ENCODE assay signal across 1 cellular context in genomic region chr5:142981886-142982820, GRCh38.
TF ChIP-seq lines count a peak whose summit lies in the region.

No MANE protein-coding gene starts in this region.

TF ChIP-seq in HepG2, 621 proteins besides CTCF, POLR2A, EP300 and RAD21 (continued from another document and continues in another):
- TF ChIP-seq ARID5B (CRISPR knock-in tag; IDR thresholded peaks at IDR 0.05) (peak; percentile 91), ZNF530 (CRISPR knock-in tag; IDR thresholded peaks at IDR 0.05; ENCODE audit: low read depth) (no peak), ZNF333 (CRISPR knock-in tag; IDR thresholded peaks at IDR 0.05; ENCODE audit: borderline replicate concordance) (no peak), ZNF282 (IDR thresholded peaks at IDR 0.05; ENCODE audit: partially characterized antibody) (no peak), HES4 (CRISPR knock-in tag; IDR thresholded peaks at IDR 0.05; ENCODE audit: borderline replicate concordance) (no peak), KDM6A (CRISPR knock-in tag; IDR thresholded peaks at IDR 0.05; ENCODE audit: low read depth) (0 out of 2 replicates have a peak, but pooled peaks have one; percentile 64), SP4 (CRISPR knock-in tag; IDR thresholded peaks at IDR 0.05) (peak; percentile 36; the same call in 1 of the 2 replicates), ZNF501 (CRISPR knock-in tag; IDR thresholded peaks at IDR 0.05) (no peak; the same call in none of the 2 replicates), ZNF720 (CRISPR knock-in tag; IDR thresholded peaks at IDR 0.05) (no peak), ZNF564 (CRISPR knock-in tag; IDR thresholded peaks at IDR 0.05) (no peak), ATAD3A (CRISPR knock-in tag; IDR thresholded peaks at IDR 0.05) (no peak), NR2F6 (IDR thresholded peaks at IDR 0.05) (peak; percentile 53), NR2F6 (CRISPR knock-in tag; IDR thresholded peaks at IDR 0.05) (peak; percentile 81), ZNF691 (CRISPR knock-in tag; IDR thresholded peaks at IDR 0.05; ENCODE audit: borderline replicate concordance, low read depth) (peak; percentile 53; the same call in 1 of the 2 replicates), ZSCAN20 (CRISPR knock-in tag; IDR thresholded peaks at IDR 0.05; ENCODE audit: borderline replicate concordance) (peak; percentile 48; the same call in 1 of the 2 replicates), YEATS2 (CRISPR knock-in tag; IDR thresholded peaks at IDR 0.05; ENCODE audit: borderline replicate concordance) (no peak), CC2D1A (CRISPR knock-in tag; IDR thresholded peaks at IDR 0.05) (peak; percentile 90; the same call in 1 of the 2 replicates), RNF219 (CRISPR knock-in tag; IDR thresholded peaks at IDR 0.05) (no peak), ARID2 (CRISPR knock-in tag; IDR thresholded peaks at IDR 0.05; ENCODE audit: borderline replicate concordance) (no peak), MYNN (CRISPR knock-in tag; IDR thresholded peaks at IDR 0.05; ENCODE audit: low read depth) (no peak), MTF2 (CRISPR knock-in tag; IDR thresholded peaks at IDR 0.05; ENCODE audit: borderline replicate concordance) (no peak), ZNF724P (CRISPR knock-in tag; IDR thresholded peaks at IDR 0.05; ENCODE audit: borderline replicate concordance) (peak; percentile 65; the same call in 1 of the 2 replicates), NAIF1 (CRISPR knock-in tag; IDR thresholded peaks at IDR 0.05; ENCODE audit: borderline replicate concordance) (no peak), SALL2 (CRISPR knock-in tag; IDR thresholded peaks at IDR 0.05) (no peak), KDM1A (CRISPR knock-in tag; IDR thresholded peaks at IDR 0.05) (peak; percentile 36; the same call in 1 of the 2 replicates), ZNF142 (CRISPR knock-in tag; IDR thresholded peaks at IDR 0.05) (0 out of 2 replicates have a peak, but pooled peaks have one; percentile 7), HOXA9 (CRISPR knock-in tag; IDR thresholded peaks at IDR 0.05; ENCODE audit: borderline replicate concordance) (no peak), NRL (CRISPR knock-in tag; IDR thresholded peaks at IDR 0.05; ENCODE audit: borderline replicate concordance) (0 out of 2 replicates have a peak, but pooled peaks have one; percentile 26), ZNF800 (CRISPR knock-in tag; IDR thresholded peaks at IDR 0.05) (no peak), ZNF562 (CRISPR knock-in tag; IDR thresholded peaks at IDR 0.05; ENCODE audit: borderline replicate concordance) (no peak), TCF7 (IDR thresholded peaks at IDR 0.05; ENCODE audit: low read depth) (peak; percentile 56; the same call in 1 of the 2 replicates), ZNF678 (CRISPR knock-in tag; IDR thresholded peaks at IDR 0.05) (no peak), ATF3 (CRISPR knock-in tag; IDR thresholded peaks at IDR 0.05) (no peak), ZNF605 (CRISPR knock-in tag; IDR thresholded peaks at IDR 0.05) (peak; percentile 81), ADNP (CRISPR knock-in tag; IDR thresholded peaks at IDR 0.05) (no peak), JDP2 (CRISPR knock-in tag; IDR thresholded peaks at IDR 0.05; ENCODE audit: borderline replicate concordance) (no peak), ZUFSP (CRISPR knock-in tag; IDR thresholded peaks at IDR 0.05; ENCODE audit: borderline replicate concordance) (no peak), NR0B2 (CRISPR knock-in tag; IDR thresholded peaks at IDR 0.05) (no peak), WIZ (CRISPR knock-in tag; IDR thresholded peaks at IDR 0.05) (0 out of 2 replicates have a peak, but pooled peaks have one; percentile 22), BRF2 (CRISPR knock-in tag; IDR thresholded peaks at IDR 0.05) (no peak), POLR2AphosphoS5 (IDR thresholded peaks at IDR 0.05; ENCODE audit: low read depth, low read length) (0 out of 2 replicates have a peak, but pooled peaks have one; percentile 43), ZSCAN31 (CRISPR knock-in tag; IDR thresholded peaks at IDR 0.05; ENCODE audit: low read depth) (no peak; the same call in 1 of the 2 replicates), NCOA2 (CRISPR knock-in tag; IDR thresholded peaks at IDR 0.05) (peak; percentile 80), TEAD3 (CRISPR knock-in tag; optimal IDR thresholded peaks at IDR 0.05; ENCODE audit: borderline replicate concordance) (peak; percentile 77), KLF6 (CRISPR knock-in tag; IDR thresholded peaks at IDR 0.05) (no peak), DRAP1 (CRISPR knock-in tag; IDR thresholded peaks at IDR 0.05) (peak; percentile 48; the same call in 1 of the 2 replicates)
